ENCODE assay signal across 20 cellular contexts in the genomic region with DNA sequence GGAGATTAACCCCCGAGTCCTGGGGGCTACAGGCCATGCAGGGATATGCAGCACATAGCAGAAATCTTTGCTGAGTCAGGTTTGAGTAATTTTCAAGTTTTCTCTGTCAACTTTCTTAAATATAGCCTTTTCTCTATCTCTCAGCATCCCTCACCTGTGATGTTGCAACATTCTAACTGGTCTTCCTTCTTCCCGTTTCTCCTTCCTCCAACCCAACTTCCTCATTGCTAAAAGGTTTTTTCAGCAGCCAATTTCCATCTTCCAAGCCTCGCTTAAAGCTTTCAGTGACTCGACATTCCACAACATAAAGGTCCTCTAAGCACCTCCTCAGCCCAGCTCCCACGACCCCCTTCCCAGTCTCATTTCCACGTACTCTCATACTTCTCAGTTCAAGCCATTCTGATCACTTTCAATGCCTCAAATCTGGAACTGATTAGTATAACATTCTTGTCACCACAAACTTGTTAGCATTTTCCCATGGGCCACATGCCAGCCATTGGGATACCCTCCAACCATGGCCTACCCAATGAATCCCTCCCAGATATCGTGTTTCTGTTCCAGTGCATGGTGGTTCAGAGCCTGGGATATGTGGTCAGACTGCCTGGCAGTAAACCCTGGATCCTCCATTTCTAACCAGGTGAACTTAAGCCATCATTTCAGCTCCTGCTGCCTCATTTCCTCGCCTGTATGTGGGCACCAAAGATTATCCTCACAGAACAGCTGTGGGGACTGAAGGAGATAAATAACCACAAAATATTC.
"Had no signal": no experiment of that assay in that cellular context is flagged by ENCODE, and none has a peak within 500 bp of the region (broad histone marks: within the 10 kb centered on the region; RNA-seq: fewer than 3 reads in every experiment).

No MANE protein-coding gene starts in this region.

- H3K9me3 ChIP-seq: adrenal gland, colonic mucosa, esophagus muscularis mucosa, mucosa of descending colon had no signal

- DNase-seq: activated CD4-positive, alpha-beta T cell treated with anti-CD3 and anti-CD28 coated beads for 48 hours; activated CD8-positive, alpha-beta T cell treated with anti-CD3 and anti-CD28 coated beads for 36 hours; activated effector memory CD4-positive, alpha-beta T cell treated with Interleukin-2 at 50 U/mL for 16 hours; activated naive CD4-positive, alpha-beta T cell treated with anti-CD3 and anti-CD28 coated beads, Interleukin-2, amount 50 U/mL, for 16 hours; activated T-cell treated with anti-CD3 and anti-CD28 coated beads, Interleukin-2, amount 50 U/mL, for 4 hours; adrenal gland; central memory CD4-positive, alpha-beta T cell; colonic mucosa; foreskin fibroblast; kidney glomerular epithelial cell; left ventricle myocardium superior; mucosa of descending colon; naive thymus-derived CD4-positive, alpha-beta T cell; retina; stimulated activated CD4-positive, alpha-beta T cell treated with anti-CD3 and anti-CD28 coated beads, Interleukin-2, amount 100 ng/mL, for 48 hours had no signal

- ATAC-seq: activated CD8-positive, alpha-beta T cell treated with anti-CD3 and anti-CD28 coated beads for 36 hours; activated T-cell treated with anti-CD3 and anti-CD28 coated beads, Interleukin-2, amount 50 U/mL, for 4 hours; left ventricle myocardium superior; mucosa of descending colon; naive thymus-derived CD4-positive, alpha-beta T cell; stimulated activated memory B cell treated with anti-CD40 and anti-IgM and Interleukin-4, amounts not matched to agents 10 μg/mL and 1 μg/mL and 100 μg/mL, for 72 hours had no signal

- H3K4me3 ChIP-seq: adrenal gland, colonic mucosa, esophagus muscularis mucosa, mucosa of descending colon had no signal

- H3K36me3 Mint-ChIP-seq: memory B cell; naive thymus-derived CD4-positive, alpha-beta T cell; stimulated activated memory B cell treated with anti-CD40 and anti-IgM and Interleukin-4, amounts not matched to agents 10 μg/mL and 1 μg/mL and 100 μg/mL, for 72 hours had no signal

- H3K27ac Mint-ChIP-seq: activated CD8-positive, alpha-beta T cell treated with anti-CD3 and anti-CD28 coated beads for 36 hours; memory B cell; naive thymus-derived CD4-positive, alpha-beta T cell; stimulated activated memory B cell treated with anti-CD40 and anti-IgM and Interleukin-4, amounts not matched to agents 10 μg/mL and 1 μg/mL and 100 μg/mL, for 72 hours had no signal

- H3K36me3 ChIP-seq: adrenal gland, colonic mucosa, esophagus muscularis mucosa had no signal

- H3K27me3 ChIP-seq: adrenal gland, colonic mucosa had no signal

- H3K9me3 Mint-ChIP-seq: activated CD8-positive, alpha-beta T cell treated with anti-CD3 and anti-CD28 coated beads for 36 hours; activated T-cell treated with anti-CD3 and anti-CD28 coated beads, Interleukin-2, amount 50 U/mL, for 4 hours; stimulated activated memory B cell treated with anti-CD40 and anti-IgM and Interleukin-4, amounts not matched to agents 10 μg/mL and 1 μg/mL and 100 μg/mL, for 72 hours had no signal

- H3K4me1 ChIP-seq: adrenal gland, colonic mucosa, esophagus muscularis mucosa, parathyroid adenoma had no signal

- FAIRE-seq: urothelium cell line had no signal

- H3K4me1 Mint-ChIP-seq: memory B cell; naive thymus-derived CD4-positive, alpha-beta T cell; stimulated activated memory B cell treated with anti-CD40 and anti-IgM and Interleukin-4, amounts not matched to agents 10 μg/mL and 1 μg/mL and 100 μg/mL, for 72 hours had no signal

- H3K27ac ChIP-seq: adrenal gland, colonic mucosa, esophagus muscularis mucosa, parathyroid adenoma had no signal

- H3K4me3 Mint-ChIP-seq: activated CD8-positive, alpha-beta T cell treated with anti-CD3 and anti-CD28 coated beads for 36 hours; activated T-cell treated with anti-CD3 and anti-CD28 coated beads, Interleukin-2, amount 50 U/mL, for 4 hours; memory B cell; naive thymus-derived CD4-positive, alpha-beta T cell; stimulated activated memory B cell treated with anti-CD40 and anti-IgM and Interleukin-4, amounts not matched to agents 10 μg/mL and 1 μg/mL and 100 μg/mL, for 72 hours had no signal
